Comparison of ENCODE assay signal across 14 cellular contexts in the genomic region with DNA sequence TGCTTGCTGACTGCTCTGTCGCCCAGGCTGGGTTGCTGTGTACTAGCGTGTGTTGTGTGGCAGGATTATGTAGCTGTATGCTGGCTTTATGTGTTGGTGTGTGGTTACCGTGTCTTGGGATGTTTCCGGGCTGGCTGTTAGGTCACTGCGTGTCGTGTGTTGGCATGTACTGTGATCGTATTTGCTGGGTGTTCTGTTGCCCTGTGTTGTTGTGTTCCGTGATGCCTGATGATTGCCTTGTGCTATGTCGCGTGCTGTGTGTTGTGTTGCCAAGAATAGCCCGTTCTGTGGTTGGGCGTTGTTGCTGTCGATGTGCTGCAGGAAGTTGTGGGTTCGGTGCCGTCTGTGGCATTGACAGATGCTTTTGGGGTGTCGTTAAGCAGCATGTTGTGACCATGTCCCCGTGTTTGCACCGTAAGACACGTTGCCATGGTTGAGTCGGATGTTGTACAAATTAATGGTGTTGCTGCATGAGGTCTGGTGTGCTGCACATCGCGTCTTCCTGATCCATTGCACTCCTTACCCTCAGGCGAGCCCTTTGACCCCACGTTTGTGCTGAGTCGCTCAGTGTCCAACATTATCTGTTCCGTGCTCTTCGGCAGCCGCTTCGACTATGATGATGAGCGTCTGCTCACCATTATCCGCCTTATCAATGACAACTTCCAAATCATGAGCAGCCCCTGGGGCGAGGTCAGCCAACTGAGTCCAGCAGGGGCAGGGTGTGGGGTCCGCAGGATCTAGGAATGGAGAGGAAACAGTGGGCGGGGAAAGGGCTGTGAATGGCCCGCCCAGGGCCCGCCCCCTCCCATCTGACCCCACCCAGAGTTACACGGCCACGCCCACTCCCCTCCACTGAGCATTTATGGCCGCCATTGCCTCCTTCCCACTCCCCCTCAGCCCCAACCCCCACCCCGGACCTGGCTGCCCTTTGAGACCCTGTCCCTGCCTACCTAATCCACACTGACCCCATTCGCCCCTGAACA. TPM values are rescaled to one million over a fixed set of nuclear protein-coding genes. Genes with fewer than 3 reads are reported as not detected.
DNase-seq lines count a peak whose midpoint lies in the region; ATAC-seq and TF ChIP-seq lines count a peak whose summit lies in the region.
"Not testable (repeated sequence)": the region's sequence is repeated elsewhere in the genome, so short reads cannot be mapped to it uniquely, and the experiment has no call there.
"Had no signal": no experiment of that assay in that cellular context is flagged by ENCODE, and none has a peak within 500 bp of the region (broad histone marks: within the 10 kb centered on the region; RNA-seq: fewer than 3 reads in every experiment).

No MANE protein-coding gene starts in this region.

- H4K20me1 ChIP-seq in BLaER1, result not testable (repeated sequence)

- H3K9me3 ChIP-seq in BLaER1, spleen: not testable (repeated sequence)

- not testable (repeated sequence) for TF ChIP-seq POLR2A in spleen (IDR thresholded peaks at IDR 0.05)

- DNase-seq in Kasumi-1 (lab: John Stamatoyannopoulos, UW) (peak; percentile 40 to 49), T-helper 22 cell (ENCODE audit: low read depth) (peak; percentile 80), activated gamma-delta T cell treated with Interleukin-2 at 50 U/mL for 16 hours (peak; percentile 75), spleen (peak; percentile 80)
- DNase-seq in activated CD8-positive, alpha-beta memory T cell treated with anti-CD3 and anti-CD28 coated beads for 4 hours (ENCODE audit: low read depth in 2 of 2), result peak; percentile 38 to 58
- not testable (repeated sequence) for DNase-seq in Right ventricle myocardium inferior (ENCODE audit: missing footprints)
- DNase-seq in stimulated activated CD8-positive, alpha-beta memory T cell treated with anti-CD3 and anti-CD28 coated beads, Interleukin-4, amount 100 ng/mL, for 48 hours, result peak; percentile 60

- not testable (repeated sequence) for TF ChIP-seq CTCF in spleen (IDR thresholded peaks at IDR 0.05 in 8 of 11, conservative IDR thresholded peaks at IDR 0.05 in 3 of 11)

- H3K36me3 ChIP-seq in BLaER1, spleen: not testable (repeated sequence)

- H3K4me1 ChIP-seq in BLaER1 (peaks cover 16% of the 10 kb centered on the region), spleen (peaks cover 0 to 13% (median 0%) of the 10 kb centered on the region in 6 donors)

- not testable (repeated sequence) for H3K9ac ChIP-seq in BLaER1

- 52 to 60% (median 55%) methylated on average over 24 to 37 of the region's 41 CpGs for WGBS in spleen, 5 donors

- not testable (repeated sequence) for H3K4me3 ChIP-seq in BLaER1, spleen

- ATAC-seq in Right ventricle myocardium inferior, result peak; percentile 26

- H3K27me3 ChIP-seq in BLaER1; spleen (replicated peaks in 1 of 7): not testable (repeated sequence)

- H3K4me2 ChIP-seq in BLaER1, result peak overlapping the region; percentile 74

- intact Hi-C loops in Right ventricle myocardium inferior (cut with DNase I); spleen (cut with DNase I; ENCODE audit: low total_unique reads): not testable (repeated sequence)

- H3K27ac ChIP-seq in BLaER1 (peak overlapping the region; percentile 34; the same call in 1 of the 2 replicates), spleen (peak overlapping the region in 4 of 8 donors; percentile 22 to 74 (median 46))

RNA-seq across cellular contexts. Expression of gene CYP2F1, which starts 7.0 kb away (rescaled TPM):
- total RNA-seq in Right ventricle myocardium inferior (not detected), spleen (not detected)
- polyA plus RNA-seq in spleen, result not detected
- total RNA-seq: A172, cardiac septum, endodermal cell, GM12878, left colon, progenitor cell of endocrine pancreas had no signal
- polyA plus RNA-seq: GM12878 had no signal

RNA-seq across cellular contexts. Expression of gene CYP2A13, which starts 33.0 kb away (rescaled TPM):
- not detected for total RNA-seq in Right ventricle myocardium inferior
- not detected for total RNA-seq in spleen
- polyA plus RNA-seq in spleen, result not detected
- total RNA-seq: A172, cardiac septum, endodermal cell, GM12878, left colon had no signal
- polyA plus RNA-seq: GM12878 had no signal
